ENCODE assay signal across 2 cellular contexts in the genomic region with DNA sequence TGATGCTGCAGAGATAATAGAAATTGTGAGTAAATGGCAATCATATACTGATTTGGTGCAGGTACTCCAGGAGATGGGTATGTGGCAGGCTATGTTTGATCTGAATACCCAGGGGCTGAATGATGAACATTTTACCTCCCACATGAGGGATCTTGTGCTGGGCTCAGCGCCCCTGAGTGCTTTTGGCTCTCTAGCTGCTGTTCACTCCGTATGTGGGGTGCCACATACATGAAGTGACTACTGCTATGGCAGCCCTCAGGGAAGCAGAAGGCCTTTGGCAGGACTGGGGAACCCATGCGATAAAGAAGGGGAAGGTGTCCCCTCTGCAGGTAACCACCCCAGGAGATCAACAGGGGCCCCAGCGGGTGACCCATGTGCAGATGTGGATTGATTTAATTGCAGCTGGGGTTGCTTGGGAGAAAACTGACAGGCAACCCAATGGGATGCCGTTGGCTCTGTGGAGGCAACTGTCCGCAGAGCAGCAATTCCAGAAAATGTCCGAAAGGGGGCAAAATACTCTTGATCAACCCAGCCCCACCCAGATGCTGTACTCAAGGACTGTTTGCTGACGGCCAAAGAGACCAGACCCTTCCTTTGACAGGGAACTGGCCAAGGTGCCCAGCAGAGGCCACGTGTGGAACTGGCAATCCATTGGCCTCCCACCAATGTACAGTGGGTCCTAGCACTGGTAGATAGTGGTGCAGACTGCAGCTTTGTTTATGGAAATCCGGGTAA.
TF ChIP-seq lines count a peak whose summit lies in the region.

No MANE protein-coding gene starts in this region.

TF ChIP-seq in IMR-90, 13 proteins besides CTCF, POLR2A, EP300 and RAD21:
- TF ChIP-seq, protein P1, sequence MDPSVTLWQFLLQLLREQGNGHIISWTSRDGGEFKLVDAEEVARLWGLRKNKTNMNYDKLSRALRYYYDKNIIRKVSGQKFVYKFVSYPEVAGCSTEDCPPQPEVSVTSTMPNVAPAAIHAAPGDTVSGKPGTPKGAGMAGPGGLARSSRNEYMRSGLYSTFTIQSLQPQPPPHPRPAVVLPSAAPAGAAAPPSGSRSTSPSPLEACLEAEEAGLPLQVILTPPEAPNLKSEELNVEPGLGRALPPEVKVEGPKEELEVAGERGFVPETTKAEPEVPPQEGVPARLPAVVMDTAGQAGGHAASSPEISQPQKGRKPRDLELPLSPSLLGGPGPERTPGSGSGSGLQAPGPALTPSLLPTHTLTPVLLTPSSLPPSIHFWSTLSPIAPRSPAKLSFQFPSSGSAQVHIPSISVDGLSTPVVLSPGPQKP (IDR thresholded peaks at IDR 0.05; ENCODE audit: borderline replicate concordance, low read depth, low read length): no peak
- TF ChIP-seq BHLHE40 (IDR thresholded peaks at IDR 0.05; ENCODE audit: low read depth, low read length): no peak
- TF ChIP-seq RCOR1 (IDR thresholded peaks at IDR 0.05; ENCODE audit: insufficient replicate concordance, low read length): no peak
- no peak for TF ChIP-seq CEBPB (IDR thresholded peaks at IDR 0.05; ENCODE audit: low read depth, low read length)
- no peak for TF ChIP-seq RFX5 (IDR thresholded peaks at IDR 0.05; ENCODE audit: low read depth, low read length)
- TF ChIP-seq, protein P2, sequence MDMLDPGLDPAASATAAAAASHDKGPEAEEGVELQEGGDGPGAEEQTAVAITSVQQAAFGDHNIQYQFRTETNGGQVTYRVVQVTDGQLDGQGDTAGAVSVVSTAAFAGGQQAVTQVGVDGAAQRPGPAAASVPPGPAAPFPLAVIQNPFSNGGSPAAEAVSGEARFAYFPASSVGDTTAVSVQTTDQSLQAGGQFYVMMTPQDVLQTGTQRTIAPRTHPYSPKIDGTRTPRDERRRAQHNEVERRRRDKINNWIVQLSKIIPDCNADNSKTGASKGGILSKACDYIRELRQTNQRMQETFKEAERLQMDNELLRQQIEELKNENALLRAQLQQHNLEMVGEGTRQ (IDR thresholded peaks at IDR 0.05; ENCODE audit: low read depth, low read length): no peak
- no peak for TF ChIP-seq FOS (IDR thresholded peaks at IDR 0.05; ENCODE audit: low read depth, low read length)
TF ChIP-seq in IMR-90: peak in this region for 0.

TF ChIP-seq in GM12878, 131 proteins besides CTCF, POLR2A, EP300 and RAD21:
- TF ChIP-seq, protein P3, sequence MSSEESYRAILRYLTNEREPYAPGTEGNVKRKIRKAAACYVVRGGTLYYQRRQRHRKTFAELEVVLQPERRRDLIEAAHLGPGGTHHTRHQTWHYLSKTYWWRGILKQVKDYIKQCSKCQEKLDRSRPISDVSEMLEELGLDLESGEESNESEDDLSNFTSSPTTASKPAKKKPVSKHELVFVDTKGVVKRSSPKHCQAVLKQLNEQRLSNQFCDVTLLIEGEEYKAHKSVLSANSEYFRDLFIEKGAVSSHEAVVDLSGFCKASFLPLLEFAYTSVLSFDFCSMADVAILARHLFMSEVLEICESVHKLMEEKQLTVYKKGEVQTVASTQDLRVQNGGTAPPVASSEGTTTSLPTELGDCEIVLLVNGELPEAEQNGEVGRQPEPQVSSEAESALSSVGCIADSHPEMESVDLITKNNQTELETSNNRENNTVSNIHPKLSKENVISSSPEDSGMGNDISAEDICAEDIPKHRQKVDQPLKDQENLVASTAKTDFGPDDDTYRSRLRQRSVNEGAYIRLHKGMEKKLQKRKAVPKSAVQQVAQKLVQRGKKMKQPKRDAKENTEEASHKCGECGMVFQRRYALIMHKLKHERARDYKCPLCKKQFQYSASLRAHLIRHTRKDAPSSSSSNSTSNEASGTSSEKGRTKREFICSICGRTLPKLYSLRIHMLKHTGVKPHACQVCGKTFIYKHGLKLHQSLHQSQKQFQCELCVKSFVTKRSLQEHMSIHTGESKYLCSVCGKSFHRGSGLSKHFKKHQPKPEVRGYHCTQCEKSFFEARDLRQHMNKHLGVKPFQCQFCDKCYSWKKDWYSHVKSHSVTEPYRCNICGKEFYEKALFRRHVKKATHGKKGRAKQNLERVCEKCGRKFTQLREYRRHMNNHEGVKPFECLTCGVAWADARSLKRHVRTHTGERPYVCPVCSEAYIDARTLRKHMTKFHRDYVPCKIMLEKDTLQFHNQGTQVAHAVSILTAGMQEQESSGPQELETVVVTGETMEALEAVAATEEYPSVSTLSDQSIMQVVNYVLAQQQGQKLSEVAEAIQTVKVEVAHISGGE (CRISPR knock-in tag; IDR thresholded peaks at IDR 0.05): no peak
- no peak for TF ChIP-seq CBX3 (IDR thresholded peaks at IDR 0.05; ENCODE audit: borderline replicate concordance, low read depth)
- TF ChIP-seq TCF7 (IDR thresholded peaks at IDR 0.05; ENCODE audit: borderline replicate concordance): no peak
- TF ChIP-seq GABPA (IDR thresholded peaks at IDR 0.05; ENCODE audit: low read depth): no peak
- TF ChIP-seq RUNX3 (IDR thresholded peaks at IDR 0.05; ENCODE audit: low read length): no peak
- no peak for TF ChIP-seq BACH1 (IDR thresholded peaks at IDR 0.05; ENCODE audit: borderline replicate concordance)
- TF ChIP-seq CREM (IDR thresholded peaks at IDR 0.05; ENCODE audit: low read depth): no peak
- TF ChIP-seq CEBPB (IDR thresholded peaks at IDR 0.05; ENCODE audit: borderline replicate concordance in 1 of 2, low read depth in 2 of 2, low read length in 2 of 2): no peak
- no peak for TF ChIP-seq CHD2 (IDR thresholded peaks at IDR 0.05; ENCODE audit: borderline replicate concordance, low read depth, low read length)
- TF ChIP-seq, protein P4, sequence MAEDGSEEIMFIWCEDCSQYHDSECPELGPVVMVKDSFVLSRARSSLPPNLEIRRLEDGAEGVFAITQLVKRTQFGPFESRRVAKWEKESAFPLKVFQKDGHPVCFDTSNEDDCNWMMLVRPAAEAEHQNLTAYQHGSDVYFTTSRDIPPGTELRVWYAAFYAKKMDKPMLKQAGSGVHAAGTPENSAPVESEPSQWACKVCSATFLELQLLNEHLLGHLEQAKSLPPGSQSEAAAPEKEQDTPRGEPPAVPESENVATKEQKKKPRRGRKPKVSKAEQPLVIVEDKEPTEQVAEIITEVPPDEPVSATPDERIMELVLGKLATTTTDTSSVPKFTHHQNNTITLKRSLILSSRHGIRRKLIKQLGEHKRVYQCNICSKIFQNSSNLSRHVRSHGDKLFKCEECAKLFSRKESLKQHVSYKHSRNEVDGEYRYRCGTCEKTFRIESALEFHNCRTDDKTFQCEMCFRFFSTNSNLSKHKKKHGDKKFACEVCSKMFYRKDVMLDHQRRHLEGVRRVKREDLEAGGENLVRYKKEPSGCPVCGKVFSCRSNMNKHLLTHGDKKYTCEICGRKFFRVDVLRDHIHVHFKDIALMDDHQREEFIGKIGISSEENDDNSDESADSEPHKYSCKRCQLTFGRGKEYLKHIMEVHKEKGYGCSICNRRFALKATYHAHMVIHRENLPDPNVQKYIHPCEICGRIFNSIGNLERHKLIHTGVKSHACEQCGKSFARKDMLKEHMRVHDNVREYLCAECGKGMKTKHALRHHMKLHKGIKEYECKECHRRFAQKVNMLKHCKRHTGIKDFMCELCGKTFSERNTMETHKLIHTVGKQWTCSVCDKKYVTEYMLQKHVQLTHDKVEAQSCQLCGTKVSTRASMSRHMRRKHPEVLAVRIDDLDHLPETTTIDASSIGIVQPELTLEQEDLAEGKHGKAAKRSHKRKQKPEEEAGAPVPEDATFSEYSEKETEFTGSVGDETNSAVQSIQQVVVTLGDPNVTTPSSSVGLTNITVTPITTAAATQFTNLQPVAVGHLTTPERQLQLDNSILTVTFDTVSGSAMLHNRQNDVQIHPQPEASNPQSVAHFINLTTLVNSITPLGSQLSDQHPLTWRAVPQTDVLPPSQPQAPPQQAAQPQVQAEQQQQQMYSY (CRISPR knock-in tag; IDR thresholded peaks at IDR 0.05): no peak
- no peak for TF ChIP-seq ZNF622 (IDR thresholded peaks at IDR 0.05)
- no peak for TF ChIP-seq ZBED1 (IDR thresholded peaks at IDR 0.05; ENCODE audit: borderline replicate concordance)
- TF ChIP-seq NKRF (conservative IDR thresholded peaks at IDR 0.05): no peak
- TF ChIP-seq MEF2B (IDR thresholded peaks at IDR 0.05; ENCODE audit: partially characterized antibody, poor library complexity, severe bottlenecking): no peak
- no peak for TF ChIP-seq GATAD2B (conservative IDR thresholded peaks at IDR 0.05; ENCODE audit: low read depth)
- TF ChIP-seq KAT2A (conservative IDR thresholded peaks at IDR 0.05; ENCODE audit: control insufficient read depth, low read depth, low read length): no peak
- TF ChIP-seq MXI1 (IDR thresholded peaks at IDR 0.05; ENCODE audit: low read depth, low read length): no peak
- no peak for TF ChIP-seq EED (IDR thresholded peaks at IDR 0.05; ENCODE audit: low read depth)
- TF ChIP-seq, protein P5, sequence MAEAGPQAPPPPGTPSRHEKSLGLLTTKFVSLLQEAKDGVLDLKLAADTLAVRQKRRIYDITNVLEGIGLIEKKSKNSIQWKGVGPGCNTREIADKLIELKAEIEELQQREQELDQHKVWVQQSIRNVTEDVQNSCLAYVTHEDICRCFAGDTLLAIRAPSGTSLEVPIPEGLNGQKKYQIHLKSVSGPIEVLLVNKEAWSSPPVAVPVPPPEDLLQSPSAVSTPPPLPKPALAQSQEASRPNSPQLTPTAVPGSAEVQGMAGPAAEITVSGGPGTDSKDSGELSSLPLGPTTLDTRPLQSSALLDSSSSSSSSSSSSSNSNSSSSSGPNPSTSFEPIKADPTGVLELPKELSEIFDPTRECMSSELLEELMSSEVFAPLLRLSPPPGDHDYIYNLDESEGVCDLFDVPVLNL (IDR thresholded peaks at IDR 0.05; ENCODE audit: low read depth, low read length): no peak
- no peak for TF ChIP-seq FOS (IDR thresholded peaks at IDR 0.05; ENCODE audit: borderline replicate concordance, extremely low read depth, insufficient read length)
TF ChIP-seq in GM12878: peak in this region for 0.
